In the genomic region with DNA sequence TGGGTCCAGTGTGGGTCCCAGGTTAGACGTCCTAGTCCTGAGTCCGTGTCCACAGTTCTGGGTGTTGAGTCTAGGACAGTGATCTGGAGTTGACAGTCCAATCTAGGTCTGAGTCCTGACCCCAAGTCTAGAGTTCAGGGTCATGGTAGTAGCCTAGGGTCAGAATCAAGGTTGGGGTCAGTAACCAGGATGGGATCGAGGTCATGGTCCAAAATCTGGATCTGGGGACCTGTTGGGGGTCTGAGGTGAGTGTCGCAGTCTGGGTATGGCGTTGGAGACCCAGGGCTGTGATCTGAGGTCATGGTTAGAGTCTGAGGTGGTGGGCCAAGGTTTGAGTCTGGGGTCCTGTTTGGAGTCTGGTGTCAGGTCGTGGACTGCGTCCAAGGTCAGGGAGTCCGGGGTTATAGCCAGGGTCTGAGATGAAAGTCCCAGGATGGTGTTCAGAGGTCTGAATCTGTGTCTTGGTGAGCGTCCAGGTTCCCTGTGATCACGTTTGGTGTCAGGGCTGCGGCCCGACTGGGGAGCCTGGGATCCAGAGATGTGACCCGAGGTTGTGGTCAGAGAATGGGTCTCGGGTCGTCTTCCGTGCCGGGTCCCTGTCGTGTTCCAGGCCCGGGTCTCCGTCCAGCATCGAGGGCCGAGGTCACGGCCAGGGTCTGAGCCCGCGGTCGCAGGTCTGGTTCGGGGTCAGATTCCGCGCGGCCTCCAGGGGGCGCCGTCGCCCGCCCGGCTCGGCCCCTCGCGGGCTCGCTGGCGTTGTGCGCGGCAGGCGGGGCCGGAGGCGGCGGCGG, we compare ENCODE assay signal across 8 cellular contexts. TPM values are rescaled to one million over a fixed set of nuclear protein-coding genes. Genes with fewer than 3 reads are reported as not detected.
DNase-seq lines count a peak whose midpoint lies in the region; ATAC-seq, FAIRE-seq and TF ChIP-seq lines count a peak whose summit lies in the region.

No MANE protein-coding gene starts in this region.

- H3K79me2 ChIP-seq in HepG2 (ENCODE audit: insufficient read depth, low read length): peaks cover 39% of the 10 kb centered on the region

- TF ChIP-seq POLR2A in HepG2 (IDR thresholded peaks at IDR 0.05; ENCODE audit: insufficient read depth in 1 of 2, low read depth in 2 of 2, low read length in 2 of 2): no peak

- intact Hi-C loops in HepG2 (cut with micrococcal nuclease; ENCODE audit: unreplicated experiment): no loop called here

- no TSS peak for BruUV-seq in HepG2 (replicated peaks; lab: Mats Ljungman, UMichigan)

- peaks cover 12% of the 10 kb centered on the region for H4K20me1 ChIP-seq in HepG2 (ENCODE audit: insufficient read depth, low read length)

- peak overlapping the region; percentile 43 to 65 (median 49); a peak in 5 of 6 replicates for H3K4me3 ChIP-seq in HepG2 (replicated peaks in 1 of 3; ENCODE audit: insufficient read depth in 1 of 3, low read depth in 2 of 3, low read length in 3 of 3)

- H2AFZ ChIP-seq in HepG2 (ENCODE audit: low read length): peak overlapping the region; percentile 46

- no peak for FAIRE-seq in HepG2 (lab: Jason Lieb, UNC)

- no peaks in the 10 kb centered on the region for H3K9me3 ChIP-seq in HepG2 (ENCODE audit: low read length)

- TF ChIP-seq CTCF in HepG2 (CRISPR knock-in tag; IDR thresholded peaks at IDR 0.05): peak; percentile 83

- DNase-seq in COR-L47 (lab: John Stamatoyannopoulos, UW) (peak; percentile 31), GOT3 (lab: John Stamatoyannopoulos, UW) (peak; percentile 30), NCI-H1105 (lab: John Stamatoyannopoulos, UW) (peak; percentile 60), HepG2 (ENCODE audit: low spot score) (peak; percentile 44)
- DNase-seq in activated CD4-positive, alpha-beta T cell treated with anti-CD3 and anti-CD28 coated beads for 1 hour: peak; percentile 67
- peak; percentile 65 to 70 for DNase-seq in stimulated activated CD4-positive, alpha-beta T cell treated with anti-CD3 and anti-CD28 coated beads, Interleukin-4, amount 100 ng/mL, for 48 hours (ENCODE audit: low read depth in 2 of 2)

- ATAC-seq in HepG2 (peak; percentile 51), GM21723 (IDR thresholded peaks at IDR 0.05; ENCODE audit: unreplicated experiment) (no peak)

- in situ Hi-C loops in HepG2 (cut with HindIII; ENCODE audit: extremely low pct_ligation_motif_present, low pct_unique_long_range_greater_than_20kb): no loop called here

- TF ChIP-seq EP300 in HepG2 (IDR thresholded peaks at IDR 0.05; ENCODE audit: low read depth in 2 of 2, low read length in 2 of 2) (no peak), HepG2 (CRISPR knock-in tag; IDR thresholded peaks at IDR 0.05; ENCODE audit: borderline replicate concordance) (no peak)

- H3K27me3 ChIP-seq in HepG2 (ENCODE audit: control insufficient read depth in 1 of 2, insufficient read depth in 2 of 2, low read length in 2 of 2): no peaks in the 10 kb centered on the region

- H3K4me2 ChIP-seq in HepG2 (ENCODE audit: low read depth, low read length): peak overlapping the region; percentile 94

- 21% methylated on average over 9 of the region's 47 CpGs for WGBS in HepG2 (ENCODE audit: low lambda C conversion rate)

- H3K4me1 ChIP-seq in HepG2 (ENCODE audit: insufficient read depth, low read length): peaks cover 73% of the 10 kb centered on the region

- POLR2A ChIA-PET in HepG2 (lab: Yijun Ruan, JAX): interaction anchor here (1.0 to 4.5 kb wide), 4 partner anchors 22 to 52 kb away, joined by 3 to 19 read pairs (median 4); a partner anchor contains a TSS

- H3K36me3 ChIP-seq in HepG2 (replicated peaks in 1 of 2; ENCODE audit: control insufficient read depth in 1 of 2, insufficient read depth in 2 of 2, low read length in 2 of 2): peaks cover 1 to 30% of the 10 kb centered on the region in 2 experiments; a peak in 3 of 5 replicates

- H3K27ac ChIP-seq in cingulate gyrus (ENCODE audit: low read depth, low read length): peak overlapping the region; percentile 90
- H3K27ac ChIP-seq in HepG2 (ENCODE audit: extremely low read length, insufficient read depth, low read length): no peak overlapping the region

- peak overlapping the region; percentile 39; the same call in 1 of the 2 replicates for H3K9ac ChIP-seq in HepG2 (ENCODE audit: insufficient read depth, low read depth, low read length)

- CTCF ChIA-PET in HepG2 (lab: Yijun Ruan, JAX; ENCODE audit: low intra/inter-chr PET ratio, low total read pairs): interaction anchor here (1.6 to 2.4 kb wide), 2 partner anchors 23 to 52 kb away, joined by 5 to 25 read pairs; a partner anchor contains a TSS

- peak; percentile 82 for TF ChIP-seq RAD21 in HepG2 (CRISPR knock-in tag; IDR thresholded peaks at IDR 0.05)

RNA-seq across cellular contexts. Expression of a gene that starts 0.4 kb away (rescaled TPM):
- 26.3 and 31.3 TPM in 2 replicates for total RNA-seq in HepG2 (2016; rRNA removed; fragmentation: Illumina TruSeq; extraction: Trizol)
- total RNA-seq in HepG2 (2016; cell fraction: cytosol; rRNA removed; fragmentation: Illumina TruSeq; extraction: Trizol; ENCODE audit: low read depth): 26.5 and 26.8 TPM in 2 replicates
- 21.7 and 32.4 TPM in 2 replicates for total RNA-seq in HepG2 (2016; cell fraction: insoluble cytoplasmic fraction; rRNA removed; fragmentation: Illumina TruSeq; extraction: Trizol)
- 46.5 and 47.3 TPM in 2 replicates for total RNA-seq in HepG2 (2016; cell fraction: membrane; rRNA removed; fragmentation: Illumina TruSeq; extraction: Trizol)
- total RNA-seq in HepG2 (2016; cell fraction: nucleus; rRNA removed; fragmentation: Illumina TruSeq; extraction: Trizol): 25.3 and 29.3 TPM in 2 replicates
- 42.4 and 66.8 TPM in 2 replicates for polyA plus RNA-seq in HepG2 (2011; rRNA removed)
- polyA plus RNA-seq in HepG2 (2011; cell fraction: cytosol; rRNA removed): 34.8 and 51.8 TPM in 2 replicates
- polyA plus RNA-seq in HepG2 (2011; cell fraction: nucleus; rRNA removed): 202 and 278 TPM in 2 replicates
- 39.1 and 39.9 TPM in 2 replicates for polyA plus RNA-seq in HepG2 (2012)
- polyA plus RNA-seq in HepG2 (2016; cell fraction: cytosol; fragmentation: Illumina TruSeq; extraction: Trizol; ENCODE audit: low read depth): 19.6 and 21.3 TPM in 2 replicates
- 24.6 and 30.4 TPM in 2 replicates for polyA plus RNA-seq in HepG2 (2016; cell fraction: insoluble cytoplasmic fraction; fragmentation: Illumina TruSeq; extraction: Trizol; ENCODE audit: low read depth)
- polyA plus RNA-seq in HepG2 (2016; cell fraction: membrane; fragmentation: Illumina TruSeq; extraction: Trizol; ENCODE audit: low read depth): 34.4 and 41.1 TPM in 2 replicates
- polyA plus RNA-seq in HepG2 (2016; cell fraction: nucleus; fragmentation: Illumina TruSeq; extraction: Trizol; ENCODE audit: insufficient read depth, low read depth): 65.6 and 70.5 TPM in 2 replicates
- polyA minus RNA-seq in HepG2 (2011; rRNA and poly(A)+ RNA removed; ENCODE audit: low replicate concordance): 142 and 187 TPM in 2 replicates
- 39.4 and 40.8 TPM in 2 replicates for polyA minus RNA-seq in HepG2 (2011; cell fraction: cytosol; rRNA and poly(A)+ RNA removed)
- polyA minus RNA-seq in HepG2 (2011; cell fraction: nucleus; rRNA and poly(A)+ RNA removed): 41.1 and 50.2 TPM in 2 replicates

RNA-seq across cellular contexts. Expression of a gene that starts 23.3 kb away (rescaled TPM):
- total RNA-seq in HepG2 (2016; rRNA removed; fragmentation: Illumina TruSeq; extraction: Trizol): 4.8 and 18.6 TPM in 2 replicates
- total RNA-seq in HepG2 (2016; cell fraction: cytosol; rRNA removed; fragmentation: Illumina TruSeq; extraction: Trizol; ENCODE audit: low read depth): 27.6 and 29.6 TPM in 2 replicates
- 5.9 and 17.7 TPM in 2 replicates for total RNA-seq in HepG2 (2016; cell fraction: insoluble cytoplasmic fraction; rRNA removed; fragmentation: Illumina TruSeq; extraction: Trizol)
- total RNA-seq in HepG2 (2016; cell fraction: membrane; rRNA removed; fragmentation: Illumina TruSeq; extraction: Trizol): 13.2 and 14.7 TPM in 2 replicates
- 26.2 and 27.8 TPM in 2 replicates for total RNA-seq in HepG2 (2016; cell fraction: nucleus; rRNA removed; fragmentation: Illumina TruSeq; extraction: Trizol)
- 27.3 and 35.5 TPM in 2 replicates for polyA plus RNA-seq in HepG2 (2011; rRNA removed)
- 14.4 and 20.5 TPM in 2 replicates for polyA plus RNA-seq in HepG2 (2011; cell fraction: cytosol; rRNA removed)
- polyA plus RNA-seq in HepG2 (2011; cell fraction: nucleus; rRNA removed): 139 and 163 TPM in 2 replicates
- 9.7 and 17.4 TPM in 2 replicates for polyA plus RNA-seq in HepG2 (2012)
- polyA plus RNA-seq in HepG2 (2016; cell fraction: cytosol; fragmentation: Illumina TruSeq; extraction: Trizol; ENCODE audit: low read depth): 7.4 TPM in 2 replicates
- polyA plus RNA-seq in HepG2 (2016; cell fraction: insoluble cytoplasmic fraction; fragmentation: Illumina TruSeq; extraction: Trizol; ENCODE audit: low read depth): 5.1 and 7.5 TPM in 2 replicates
- 10.9 and 11.1 TPM in 2 replicates for polyA plus RNA-seq in HepG2 (2016; cell fraction: membrane; fragmentation: Illumina TruSeq; extraction: Trizol; ENCODE audit: low read depth)
- 77.4 and 86.1 TPM in 2 replicates for polyA plus RNA-seq in HepG2 (2016; cell fraction: nucleus; fragmentation: Illumina TruSeq; extraction: Trizol; ENCODE audit: insufficient read depth, low read depth)
- polyA minus RNA-seq in HepG2 (2011; rRNA and poly(A)+ RNA removed; ENCODE audit: low replicate concordance): 27.0 and 38.7 TPM in 2 replicates
- polyA minus RNA-seq in HepG2 (2011; cell fraction: cytosol; rRNA and poly(A)+ RNA removed): 4.4 and 7.0 TPM in 2 replicates
- 38.2 and 45.5 TPM in 2 replicates for polyA minus RNA-seq in HepG2 (2011; cell fraction: nucleus; rRNA and poly(A)+ RNA removed)

RNA-seq across cellular contexts. Expression of a gene that starts 37.5 kb away (rescaled TPM):
- total RNA-seq in HepG2 (2016; rRNA removed; fragmentation: Illumina TruSeq; extraction: Trizol): 7.5 and 12.4 TPM in 2 replicates
- total RNA-seq in HepG2 (2016; cell fraction: cytosol; rRNA removed; fragmentation: Illumina TruSeq; extraction: Trizol; ENCODE audit: low read depth): 2.6 and 4.3 TPM in 2 replicates
- 5.5 and 11.6 TPM in 2 replicates for total RNA-seq in HepG2 (2016; cell fraction: insoluble cytoplasmic fraction; rRNA removed; fragmentation: Illumina TruSeq; extraction: Trizol)
- 5.3 and 7.4 TPM in 2 replicates for total RNA-seq in HepG2 (2016; cell fraction: membrane; rRNA removed; fragmentation: Illumina TruSeq; extraction: Trizol)
- 13.3 and 15.7 TPM in 2 replicates for total RNA-seq in HepG2 (2016; cell fraction: nucleus; rRNA removed; fragmentation: Illumina TruSeq; extraction: Trizol)
- 18.6 and 18.8 TPM in 2 replicates for polyA plus RNA-seq in HepG2 (2011; rRNA removed)
- polyA plus RNA-seq in HepG2 (2011; cell fraction: cytosol; rRNA removed): 5.6 and 8.3 TPM in 2 replicates
- polyA plus RNA-seq in HepG2 (2011; cell fraction: nucleus; rRNA removed): 74.8 and 103 TPM in 2 replicates
- polyA plus RNA-seq in HepG2 (2012): 15.3 and 17.6 TPM in 2 replicates
- polyA plus RNA-seq in HepG2 (2016; cell fraction: cytosol; fragmentation: Illumina TruSeq; extraction: Trizol; ENCODE audit: low read depth): 4.4 and 5.1 TPM in 2 replicates
- polyA plus RNA-seq in HepG2 (2016; cell fraction: insoluble cytoplasmic fraction; fragmentation: Illumina TruSeq; extraction: Trizol; ENCODE audit: low read depth): 8.5 and 13.0 TPM in 2 replicates
- 7.7 and 10.7 TPM in 2 replicates for polyA plus RNA-seq in HepG2 (2016; cell fraction: membrane; fragmentation: Illumina TruSeq; extraction: Trizol; ENCODE audit: low read depth)
- polyA plus RNA-seq in HepG2 (2016; cell fraction: nucleus; fragmentation: Illumina TruSeq; extraction: Trizol; ENCODE audit: insufficient read depth, low read depth): 31.0 and 36.7 TPM in 2 replicates
- polyA minus RNA-seq in HepG2 (2011; rRNA and poly(A)+ RNA removed; ENCODE audit: low replicate concordance): 9.3 and 33.1 TPM in 2 replicates
- polyA minus RNA-seq in HepG2 (2011; cell fraction: cytosol; rRNA and poly(A)+ RNA removed): 5.9 and 7.6 TPM in 2 replicates
- 12.7 and 14.4 TPM in 2 replicates for polyA minus RNA-seq in HepG2 (2011; cell fraction: nucleus; rRNA and poly(A)+ RNA removed)
